ENCODE assay signal across 16 cellular contexts in genomic region chr12:2492166-2492705, GRCh38.
A peak's percentile ranks its signal among the peaks of the same experiment; 100 is the strongest.
DNase-seq lines count a peak whose midpoint lies in the region; ATAC-seq, FAIRE-seq and TF ChIP-seq lines count a peak whose summit lies in the region.
"Had no signal": no experiment of that assay in that cellular context is flagged by ENCODE, and none has a peak within 500 bp of the region (broad histone marks: within the 10 kb centered on the region; RNA-seq: fewer than 3 reads in every experiment).

No MANE protein-coding gene starts in this region.

- FAIRE-seq in frontal cortex (lab: Jason Lieb, UNC), result no peak
- FAIRE-seq: H1 had no signal

- peaks cover 16% of the 10 kb centered on the region for H3K27me3 Mint-ChIP-seq in CD8-positive, alpha-beta T cell (ENCODE audit: low read depth)

- no peaks in the 10 kb centered on the region for H3K9me3 Mint-ChIP-seq in CD8-positive, alpha-beta T cell
- H3K9me3 Mint-ChIP-seq: HFFc6 had no signal

- intact Hi-C loops in cardiac septum (cut with DNase I), result loop anchor here (1.0 kb wide), 1 partner anchor 34 kb away; no protein-coding TSS in a partner anchor
- intact Hi-C loops in Right ventricle myocardium inferior (cut with DNase I), result loop anchor here (5.0 kb wide), 1 partner anchor 830 kb away; no protein-coding TSS in a partner anchor
- intact Hi-C loops in spleen (cut with DNase I; ENCODE audit: low total_unique reads), result no loop called here
- intact Hi-C loops in uterus (cut with DNase I; ENCODE audit: low total_unique reads), result no loop called here
- intact Hi-C loops in CD8-positive, alpha-beta T cell (cut with DNase I, micrococcal nuclease), result no loop called here

- H3K4me3 ChIP-seq in spleen (no peak overlapping the region), uterus (no peak overlapping the region)
- no peak overlapping the region for H3K4me3 ChIP-seq in CD8-positive, alpha-beta T cell (ENCODE audit: low read depth, low read length)
- H3K4me3 ChIP-seq: BLaER1 had no signal

- no peak for ATAC-seq in Right ventricle myocardium inferior
- no peak for ATAC-seq in CD8-positive, alpha-beta T cell

- DNase-seq in cardiac septum (ENCODE audit: low spot score) (peak; percentile 38), Right ventricle myocardium inferior (ENCODE audit: missing footprints) (no peak), foreskin melanocyte (peak; percentile 54), medulla oblongata (ENCODE audit: extremely low spot score) (peak; percentile 7), spleen (no peak), uterus (no peak), frontal cortex (ENCODE audit: low spot score in 2 of 2) (no peak)
- no peak for DNase-seq in CD8-positive, alpha-beta T cell
- DNase-seq: AML-193, Calu3, DMS 273 treated with DMSO at 0.1 percent for 48 hours, HCEC 1CT, HFFc6 had no signal

- CTCF ChIA-PET in CD8-positive, alpha-beta T cell (lab: Charles Lee), result no interaction called here

- peak overlapping the region in 5 of 8 donors; percentile 51 to 81 (median 61) for H3K27ac ChIP-seq in spleen
- peak overlapping the region in 1 of 2 donors; percentile 15 for H3K27ac ChIP-seq in uterus
- H3K27ac ChIP-seq in CD8-positive, alpha-beta T cell (ENCODE audit: low read depth, low read length), result no peak overlapping the region
- H3K27ac ChIP-seq: 22Rv1, BLaER1 had no signal

- no peak for TF ChIP-seq CTCF in spleen (IDR thresholded peaks at IDR 0.05 in 8 of 11, conservative IDR thresholded peaks at IDR 0.05 in 3 of 11)
- no peak for TF ChIP-seq CTCF in uterus (IDR thresholded peaks at IDR 0.05)
- TF ChIP-seq CTCF in CD8-positive, alpha-beta T cell (IDR thresholded peaks at IDR 0.05), result no peak

- H3K9me3 ChIP-seq in spleen (no peaks in the 10 kb centered on the region), uterus (no peaks in the 10 kb centered on the region)
- no peaks in the 10 kb centered on the region for H3K9me3 ChIP-seq in CD8-positive, alpha-beta T cell (ENCODE audit: low read length)
- H3K9me3 ChIP-seq: BLaER1 had no signal

- H3K27me3 ChIP-seq in spleen (replicated peaks in 1 of 7) (no peaks in the 10 kb centered on the region), uterus (no peaks in the 10 kb centered on the region)
- H3K27me3 ChIP-seq in CD8-positive, alpha-beta T cell (ENCODE audit: insufficient read depth, low read length), result no peaks in the 10 kb centered on the region
- H3K27me3 ChIP-seq: BLaER1 had no signal

- WGBS in spleen, 5 donors, result 67 to 84% (median 77%) methylated on average over 12 of the region's 12 CpGs

- peaks cover 17 to 65% (median 42%) of the 10 kb centered on the region in 6 donors for H3K4me1 ChIP-seq in spleen
- peaks cover 0 to 4% of the 10 kb centered on the region in 2 donors for H3K4me1 ChIP-seq in uterus
- H3K4me1 ChIP-seq in CD8-positive, alpha-beta T cell (ENCODE audit: insufficient read depth, low read length), result no peaks in the 10 kb centered on the region

- H3K4me3 Mint-ChIP-seq in CD8-positive, alpha-beta T cell, result no peak overlapping the region
- H3K4me3 Mint-ChIP-seq: HFFc6 had no signal

- no peaks in the 10 kb centered on the region for H3K36me3 Mint-ChIP-seq in CD8-positive, alpha-beta T cell

- H3K27ac Mint-ChIP-seq in CD8-positive, alpha-beta T cell, result no peak overlapping the region
- H3K27ac Mint-ChIP-seq: HFFc6 had no signal

- POLR2A ChIA-PET in CD8-positive, alpha-beta T cell (lab: Charles Lee), result no interaction called here

- TF ChIP-seq POLR2A in spleen (IDR thresholded peaks at IDR 0.05) (no peak), uterus (IDR thresholded peaks at IDR 0.05) (no peak)

- no peaks in the 10 kb centered on the region for H3K36me3 ChIP-seq in spleen
- H3K36me3 ChIP-seq in uterus, result no peaks in the 10 kb centered on the region
- H3K36me3 ChIP-seq in CD8-positive, alpha-beta T cell (ENCODE audit: insufficient read depth, low read length), result no peaks in the 10 kb centered on the region
- H3K36me3 ChIP-seq: BLaER1 had no signal

- no peaks in the 10 kb centered on the region for H3K4me1 Mint-ChIP-seq in CD8-positive, alpha-beta T cell (ENCODE audit: low read depth)

Comparison
In these comparisons a context has a peak if more than half of its experiments do, and no peak if none do; other contexts are left out.
1. DNase-seq: peak in cardiac septum (single experiment), foreskin melanocyte (single experiment) and medulla oblongata (single experiment); none in Right ventricle myocardium inferior (single experiment), spleen (single experiment), uterus (0 of 2), CD8-positive, alpha-beta T cell (0 of 7) and frontal cortex (0 of 2).
2. intact Hi-C loops: an anchor here in cardiac septum (1.0 kb wide) and Right ventricle myocardium inferior (5.0 kb wide); none called in spleen, uterus and CD8-positive, alpha-beta T cell.